In genomic region chr1:110636149-110636935, GRCh38 we compare ENCODE assay signal across 18 cellular contexts. TPM values are rescaled to one million over a fixed set of nuclear protein-coding genes. Genes with fewer than 3 reads are reported as not detected.
DNase-seq lines count a peak whose midpoint lies in the region; ATAC-seq, FAIRE-seq and TF ChIP-seq lines count a peak whose summit lies in the region.
"Had no signal": no experiment of that assay in that cellular context is flagged by ENCODE, and none has a peak within 500 bp of the region (broad histone marks: within the 10 kb centered on the region; RNA-seq: fewer than 3 reads in every experiment).

No MANE protein-coding gene starts in this region.

- no peaks in the 10 kb centered on the region for H3K27me3 Mint-ChIP-seq in T-helper 2 cell treated with Interferon-gamma antibody and Interleukin-4, amounts not matched to agents 5 μg/mL and 100 μg/mL, for 36 hours (ENCODE audit: low read depth)
- no peaks in the 10 kb centered on the region for H3K27me3 Mint-ChIP-seq in effector memory CD8-positive, alpha-beta T cell

- peak; percentile 78 for FAIRE-seq in GM12892 (lab: Jason Lieb, UNC)
- FAIRE-seq: TTC549 had no signal

- peaks cover 39% of the 10 kb centered on the region for H3K4me1 ChIP-seq in BLaER1
- H3K4me1 ChIP-seq: foreskin keratinocyte had no signal

- H3K4me2 ChIP-seq in BLaER1: peak overlapping the region; percentile 25; the same call in 1 of the 2 replicates
- H3K4me2 ChIP-seq: GM23338 had no signal

- no peaks in the 10 kb centered on the region for H3K9me3 ChIP-seq in BLaER1
- H3K9me3 ChIP-seq: ovary, upper lobe of left lung had no signal

- ATAC-seq in effector memory CD8-positive, alpha-beta T cell (replicated peaks): peak; percentile 14
- ATAC-seq in GM21447 (IDR thresholded peaks at IDR 0.05; ENCODE audit: unreplicated experiment): no peak
- ATAC-seq: foreskin keratinocyte had no signal

- H3K36me3 ChIP-seq in BLaER1: no peaks in the 10 kb centered on the region
- H3K36me3 ChIP-seq: ovary, upper lobe of left lung had no signal

- in situ Hi-C loops in GM13977 (cut with MboI; ENCODE audit: low pct_unique_long_range_greater_than_20kb, low sequenced_read_pairs, unreplicated experiment): no loop called here

- H3K4me3 Mint-ChIP-seq in T-helper 2 cell treated with Interferon-gamma antibody and Interleukin-4, amounts not matched to agents 5 μg/mL and 100 μg/mL, for 36 hours: peak overlapping the region; percentile 72
- H3K4me3 Mint-ChIP-seq in effector memory CD8-positive, alpha-beta T cell: peak overlapping the region; percentile 70 to 73
- H3K4me3 Mint-ChIP-seq: brain, GM23338 had no signal

- peak overlapping the region; percentile 87 for H3K27ac Mint-ChIP-seq in T-helper 2 cell treated with Interferon-gamma antibody and Interleukin-4, amounts not matched to agents 5 μg/mL and 100 μg/mL, for 36 hours
- no peak overlapping the region for H3K27ac Mint-ChIP-seq in effector memory CD8-positive, alpha-beta T cell
- H3K27ac Mint-ChIP-seq: brain, GM23338 had no signal

- no peak for TF ChIP-seq CTCF in GM13977 (IDR thresholded peaks at IDR 0.05; ENCODE audit: extremely low read depth, insufficient read depth, missing control alignments)

- H3K27me3 ChIP-seq in BLaER1: no peaks in the 10 kb centered on the region
- H3K27me3 ChIP-seq: foreskin keratinocyte, ovary, upper lobe of left lung had no signal

- no peak overlapping the region for H3K9ac ChIP-seq in BLaER1

- no peaks in the 10 kb centered on the region for H4K20me1 ChIP-seq in BLaER1

- H3K36me3 Mint-ChIP-seq in T-helper 2 cell treated with Interferon-gamma antibody and Interleukin-4, amounts not matched to agents 5 μg/mL and 100 μg/mL, for 36 hours (ENCODE audit: low read depth): peaks cover 17% of the 10 kb centered on the region
- H3K36me3 Mint-ChIP-seq in effector memory CD8-positive, alpha-beta T cell (ENCODE audit: insufficient read depth): no peaks in the 10 kb centered on the region
- H3K36me3 Mint-ChIP-seq: brain had no signal

- TF ChIP-seq POLR2A in GM12892 (IDR thresholded peaks at IDR 0.05; ENCODE audit: low read depth, low read length): peak; percentile 58; the same call in 1 of the 2 replicates

- no peak overlapping the region for H3K27ac ChIP-seq in BLaER1
- H3K27ac ChIP-seq: foreskin keratinocyte, ovary had no signal

- no peak overlapping the region for H3K4me3 ChIP-seq in BLaER1
- H3K4me3 ChIP-seq: GM23338, ovary, upper lobe of left lung had no signal

- H3K9me3 Mint-ChIP-seq in T-helper 2 cell treated with Interferon-gamma antibody and Interleukin-4, amounts not matched to agents 5 μg/mL and 100 μg/mL, for 36 hours: peaks cover 9% of the 10 kb centered on the region
- peaks cover 7 to 13% of the 10 kb centered on the region in 2 donors for H3K9me3 Mint-ChIP-seq in effector memory CD8-positive, alpha-beta T cell
- H3K9me3 Mint-ChIP-seq: GM23338 had no signal

- peaks cover 74% of the 10 kb centered on the region for H3K4me1 Mint-ChIP-seq in T-helper 2 cell treated with Interferon-gamma antibody and Interleukin-4, amounts not matched to agents 5 μg/mL and 100 μg/mL, for 36 hours (ENCODE audit: low read depth)
- H3K4me1 Mint-ChIP-seq in effector memory CD8-positive, alpha-beta T cell (ENCODE audit: low read depth in 2 of 2): peaks cover 73 to 75% of the 10 kb centered on the region in 2 donors
- H3K4me1 Mint-ChIP-seq: GM23338 had no signal

- no peak for DNase-seq in GM12892 (ENCODE audit: insufficient read length)
- DNase-seq in T-helper 2 cell treated with Interferon-gamma antibody and Interleukin-4, amounts not matched to agents 5 μg/mL and 100 μg/mL, for 36 hours (ENCODE audit: low spot score): no peak
- no peak for DNase-seq in effector memory CD8-positive, alpha-beta T cell
- no peak for DNase-seq in GM13977 (ENCODE audit: low spot score)
- no peak for DNase-seq in Kasumi-1 (lab: John Stamatoyannopoulos, UW)
- DNase-seq in NCI-H1436 (lab: John Stamatoyannopoulos, UW): no peak
- DNase-seq: effector CD4-positive, alpha-beta T cell; foreskin keratinocyte; mesendoderm; NCI-H1417 treated with DMSO at 0.1 percent for 48 hours; ovary; SHP77; upper lobe of left lung had no signal

RNA-seq across cellular contexts. Expression of gene KCNA2, which starts 30.2 kb away (rescaled TPM):
- 0.02 TPM for polyA plus RNA-seq in GM12892 (2012; ENCODE audit: missing spikeins)
- polyA plus RNA-seq: foreskin keratinocyte had no signal

RNA-seq across cellular contexts. Expression of gene KCNA3, which starts 38.4 kb away (rescaled TPM):
- polyA plus RNA-seq in GM12892 (2012; ENCODE audit: missing spikeins): 0.85 TPM
- polyA plus RNA-seq: foreskin keratinocyte had no signal
